Comparison of ENCODE assay signal across 16 cellular contexts in the genomic region with DNA sequence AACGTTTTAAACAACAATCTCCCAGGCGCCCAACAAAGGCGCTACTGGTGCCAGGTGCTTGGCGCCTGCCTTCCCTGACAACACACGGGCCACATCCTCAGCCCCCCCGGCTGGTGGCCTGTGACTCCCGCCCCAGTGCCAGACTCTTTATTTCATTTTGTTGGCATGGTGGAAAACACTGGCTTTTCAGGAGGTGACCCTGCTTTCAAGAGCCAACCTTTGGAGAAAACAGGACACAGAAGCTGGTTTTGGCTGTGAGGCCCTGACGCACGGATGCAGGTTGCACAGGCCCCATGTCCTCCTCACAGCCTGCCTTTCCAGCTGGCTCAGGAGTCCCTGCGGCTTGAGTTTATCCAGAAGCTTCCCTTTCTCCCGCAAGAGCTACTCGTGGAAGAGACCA.
A peak's percentile ranks its signal among the peaks of the same experiment; 100 is the strongest.
DNase-seq lines count a peak whose midpoint lies in the region; ATAC-seq and TF ChIP-seq lines count a peak whose summit lies in the region.
"Had no signal": no experiment of that assay in that cellular context is flagged by ENCODE, and none has a peak within 500 bp of the region (broad histone marks: within the 10 kb centered on the region; RNA-seq: fewer than 3 reads in every experiment).

No MANE protein-coding gene starts in this region.

- no peak for TF ChIP-seq POLR2A in uterus (IDR thresholded peaks at IDR 0.05)

- H3K27ac ChIP-seq in left ventricle myocardium inferior (replicated peaks) (peak overlapping the region; percentile 3), uterus (peak overlapping the region in 1 of 2 donors; percentile 33)
- H3K27ac ChIP-seq: adrenal gland, BLaER1, vagina had no signal

- H3K36me3 ChIP-seq in left ventricle myocardium inferior (no peaks in the 10 kb centered on the region), uterus (no peaks in the 10 kb centered on the region)
- H3K36me3 ChIP-seq: adrenal gland, BLaER1, vagina had no signal

- H3K4me3 ChIP-seq in left ventricle myocardium inferior = no peak overlapping the region
- no peak overlapping the region for H3K4me3 ChIP-seq in uterus
- H3K4me3 ChIP-seq: adrenal gland, BLaER1, skin epidermis, vagina had no signal

- ATAC-seq in GM21526 (IDR thresholded peaks at IDR 0.05; ENCODE audit: low FRiP score, unreplicated experiment) = no peak
- ATAC-seq: stimulated activated naive B cell treated with anti-CD40 and anti-IgM and Interleukin-4, amounts not matched to agents 10 μg/mL and 1 μg/mL and 100 μg/mL, for 72 hours had no signal

- no peaks in the 10 kb centered on the region for H3K27me3 ChIP-seq in left ventricle myocardium inferior (ENCODE audit: low read depth)
- H3K27me3 ChIP-seq in uterus = no peaks in the 10 kb centered on the region
- H3K27me3 ChIP-seq: adrenal gland, BLaER1, vagina had no signal

- intact Hi-C loops in left ventricle myocardium inferior (cut with micrococcal nuclease) (no loop called here), cardiac septum (cut with DNase I) (no loop called here), uterus (cut with DNase I; ENCODE audit: low total_unique reads) (no loop called here)

- no peak for DNase-seq in left ventricle myocardium inferior
- DNase-seq in cardiac septum (ENCODE audit: low spot score) = no peak
- DNase-seq in cerebellum (ENCODE audit: low spot score) = peak; percentile 42
- peak; percentile 10 for DNase-seq in midbrain (lab: John Stamatoyannopoulos, UW)
- peak; percentile 16 to 42 for DNase-seq in uterus
- DNase-seq in GM19240 (ENCODE audit: insufficient read length, low spot score) = no peak
- DNase-seq: activated CD4-positive, alpha-beta T cell treated with anti-CD3 and anti-CD28 coated beads for 4 hours; activated T-cell treated with anti-CD3 and anti-CD28 coated beads, Interleukin-2, amount 50 U/mL, for 1 hour; mammary epithelial cell; SIG-M5; stimulated activated naive B cell treated with anti-CD40 and anti-IgM and Interleukin-4, amounts not matched to agents 10 μg/mL and 1 μg/mL and 100 μg/mL, for 72 hours had no signal

- H3K4me1 ChIP-seq in left ventricle myocardium inferior = peaks cover 17% of the 10 kb centered on the region
- no peaks in the 10 kb centered on the region for H3K4me1 ChIP-seq in uterus
- H3K4me1 ChIP-seq: adrenal gland had no signal

- H3K9me3 ChIP-seq in left ventricle myocardium inferior (replicated peaks) (no peaks in the 10 kb centered on the region), uterus (no peaks in the 10 kb centered on the region)
- H3K9me3 ChIP-seq: adrenal gland, BLaER1, vagina had no signal

- TF ChIP-seq CTCF in left ventricle myocardium inferior (IDR thresholded peaks at IDR 0.05; ENCODE audit: borderline replicate concordance) (no peak), uterus (IDR thresholded peaks at IDR 0.05) (no peak)

Comparison
In these comparisons a context has a peak if more than half of its experiments do, and no peak if none do; other contexts are left out.
1. DNase-seq: peak in cerebellum (single experiment), midbrain (single experiment) and uterus (2 of 2); none in left ventricle myocardium inferior (single experiment), cardiac septum (single experiment) and GM19240 (single experiment).